17 cellular contexts compared by ENCODE assay signal in genomic region chr2:102158336-102158735, GRCh38. TPM values are rescaled to one million over a fixed set of nuclear protein-coding genes. Genes with fewer than 3 reads are reported as not detected.
DNase-seq lines count a peak whose midpoint lies in the region; ATAC-seq and TF ChIP-seq lines count a peak whose summit lies in the region.
"Had no signal": no experiment of that assay in that cellular context is flagged by ENCODE, and none has a peak within 500 bp of the region (broad histone marks: within the 10 kb centered on the region; RNA-seq: fewer than 3 reads in every experiment).

No MANE protein-coding gene starts in this region.

- TF ChIP-seq CTCF in esophagus squamous epithelium (IDR thresholded peaks at IDR 0.05): no peak
- TF ChIP-seq CTCF in osteocyte (IDR thresholded peaks at IDR 0.05): no peak
- no peak for TF ChIP-seq CTCF in type B pancreatic cell (conservative IDR thresholded peaks at IDR 0.05)

- no peaks in the 10 kb centered on the region for H3K27me3 Mint-ChIP-seq in activated T-helper 17 cell treated with anti-CD3 and anti-CD28 coated beads, Interleukin-2, amount 50 U/mL, for 72 hours
- H3K27me3 Mint-ChIP-seq in osteocyte (ENCODE audit: unreplicated experiment) (no peaks in the 10 kb centered on the region), type B pancreatic cell (no peaks in the 10 kb centered on the region)

- DNase-seq in esophagus squamous epithelium (lab: John Stamatoyannopoulos, UW) (no peak), osteocyte (ENCODE audit: extremely low spot score, unreplicated experiment) (no peak), type B pancreatic cell (ENCODE audit: extremely low spot score, unreplicated experiment) (no peak), Ammon's horn (ENCODE audit: low spot score) (no peak), GF-D8 (lab: John Stamatoyannopoulos, UW) (no peak)
- DNase-seq in activated T-cell treated with anti-CD3 and anti-CD28 coated beads, Interleukin-2, amount 50 U/mL, for 1 hour: no peak
- DNase-seq: CD8-positive, alpha-beta memory T cell; HCEC 1CT; IMR-90; KG1 had no signal

- no peak for ATAC-seq in activated T-helper 17 cell treated with anti-CD3 and anti-CD28 coated beads, Interleukin-2, amount 50 U/mL, for 72 hours (replicated peaks)
- no peak for ATAC-seq in GM21447 (IDR thresholded peaks at IDR 0.05; ENCODE audit: unreplicated experiment)
- ATAC-seq: GM12878 had no signal

- no peak overlapping the region for H3K4me3 ChIP-seq in esophagus squamous epithelium
- H3K4me3 ChIP-seq: A549, BLaER1, GM12878 had no signal

- H3K27ac Mint-ChIP-seq in activated T-helper 17 cell treated with anti-CD3 and anti-CD28 coated beads, Interleukin-2, amount 50 U/mL, for 72 hours: peak overlapping the region; percentile 13
- H3K27ac Mint-ChIP-seq in osteocyte (ENCODE audit: unreplicated experiment): peak overlapping the region; percentile 43
- peak overlapping the region; percentile 84 for H3K27ac Mint-ChIP-seq in type B pancreatic cell
- H3K27ac Mint-ChIP-seq: CD8-positive, alpha-beta memory T cell had no signal

- H3K36me3 ChIP-seq in esophagus squamous epithelium: peaks cover 0 to 44% (median 4%) of the 10 kb centered on the region in 3 donors
- H3K36me3 ChIP-seq: BLaER1 had no signal

- peaks cover 92% of the 10 kb centered on the region for H3K36me3 Mint-ChIP-seq in activated T-helper 17 cell treated with anti-CD3 and anti-CD28 coated beads, Interleukin-2, amount 50 U/mL, for 72 hours (ENCODE audit: low read depth)
- H3K36me3 Mint-ChIP-seq in osteocyte (ENCODE audit: unreplicated experiment) (peaks cover 74% of the 10 kb centered on the region), type B pancreatic cell (peaks cover 25% of the 10 kb centered on the region)
- H3K36me3 Mint-ChIP-seq: CD8-positive, alpha-beta memory T cell had no signal

- TF ChIP-seq POLR2A in esophagus squamous epithelium (IDR thresholded peaks at IDR 0.05): no peak

- peak overlapping the region in 3 of 4 donors; percentile 10 to 90 (median 16) for H3K27ac ChIP-seq in esophagus squamous epithelium
- H3K27ac ChIP-seq: A549, BLaER1 had no signal

- no peaks in the 10 kb centered on the region for H3K27me3 ChIP-seq in esophagus squamous epithelium
- H3K27me3 ChIP-seq: BLaER1 had no signal

- H3K4me3 Mint-ChIP-seq in activated T-helper 17 cell treated with anti-CD3 and anti-CD28 coated beads, Interleukin-2, amount 50 U/mL, for 72 hours: no peak overlapping the region
- no peak overlapping the region for H3K4me3 Mint-ChIP-seq in osteocyte (ENCODE audit: unreplicated experiment)
- H3K4me3 Mint-ChIP-seq in type B pancreatic cell: peak overlapping the region; percentile 34
- H3K4me3 Mint-ChIP-seq: CD8-positive, alpha-beta memory T cell had no signal

- peaks cover 12 to 64% (median 26%) of the 10 kb centered on the region in 3 donors for H3K4me1 ChIP-seq in esophagus squamous epithelium
- H3K4me1 ChIP-seq: BLaER1 had no signal

- no peaks in the 10 kb centered on the region for H3K9me3 ChIP-seq in esophagus squamous epithelium
- H3K9me3 ChIP-seq: A549, BLaER1 had no signal

- peaks cover 28% of the 10 kb centered on the region for H3K4me1 Mint-ChIP-seq in activated T-helper 17 cell treated with anti-CD3 and anti-CD28 coated beads, Interleukin-2, amount 50 U/mL, for 72 hours
- peaks cover 24% of the 10 kb centered on the region for H3K4me1 Mint-ChIP-seq in osteocyte (ENCODE audit: unreplicated experiment)
- peaks cover 6% of the 10 kb centered on the region for H3K4me1 Mint-ChIP-seq in type B pancreatic cell (ENCODE audit: unreplicated experiment)
- H3K4me1 Mint-ChIP-seq: CD8-positive, alpha-beta memory T cell had no signal

- peaks cover 11% of the 10 kb centered on the region for H3K9me3 Mint-ChIP-seq in activated T-helper 17 cell treated with anti-CD3 and anti-CD28 coated beads, Interleukin-2, amount 50 U/mL, for 72 hours
- H3K9me3 Mint-ChIP-seq in osteocyte (ENCODE audit: unreplicated experiment) (peaks cover 11% of the 10 kb centered on the region), type B pancreatic cell (no peaks in the 10 kb centered on the region)
- H3K9me3 Mint-ChIP-seq: CD8-positive, alpha-beta memory T cell had no signal

- intact Hi-C loops in esophagus squamous epithelium (cut with DNase I): no loop called here

RNA-seq across cellular contexts. Expression of gene IL1R1, which starts 15.8 kb away (rescaled TPM):
- total RNA-seq in activated T-helper 17 cell treated with anti-CD3 and anti-CD28 coated beads, Interleukin-2, amount 50 U/mL, for 72 hours: 10 to 100 TPM; 41.7 to 68.1 TPM
- total RNA-seq in esophagus squamous epithelium (10 to 100 TPM in 3 of 4 donors, 1 to 10 TPM in 1; 9.7 to 65.8 (median 24.6) TPM), osteocyte (56.3 and 59.8 TPM in 2 replicates), type B pancreatic cell (ENCODE audit: low replicate concordance) (15.8 and 31.7 TPM in 2 replicates)

RNA-seq across cellular contexts. Expression of gene IL1RL2, which starts 28.5 kb away (rescaled TPM):
- 1 to 10 TPM in 1 of 2 donors, under 1 TPM in 1; 0.41 to 2.7 TPM for total RNA-seq in activated T-helper 17 cell treated with anti-CD3 and anti-CD28 coated beads, Interleukin-2, amount 50 U/mL, for 72 hours
- 1 to 10 TPM; 2.5 to 6.7 (median 4.6) TPM for total RNA-seq in esophagus squamous epithelium
- total RNA-seq in osteocyte: 0.21 TPM in 1 of 2 replicates, not detected in the other
- 1.0 and 2.0 TPM in 2 replicates for total RNA-seq in type B pancreatic cell (ENCODE audit: low replicate concordance)
- total RNA-seq: Daoy, GM12878, H4 had no signal

Comparison
In these comparisons a context has a peak if more than half of its experiments do, and no peak if none do; other contexts are left out.
1. H3K27ac Mint-ChIP-seq: peak in every context shown above with its lines; median percentile 84 in type B pancreatic cell; 43 in osteocyte; 13 in activated T-helper 17 cell treated with anti-CD3 and anti-CD28 coated beads, Interleukin-2, amount 50 U/mL, for 72 hours.